Comparison of ENCODE assay signal across 2 cellular contexts in genomic region chr21:43273708-43274021, GRCh38.
TF ChIP-seq lines count a peak whose summit lies in the region.

No MANE protein-coding gene starts in this region.

TF ChIP-seq in SK-N-SH, 30 proteins besides CTCF, POLR2A, EP300 and RAD21 (continued from another document):
- TF ChIP-seq, protein P1, sequence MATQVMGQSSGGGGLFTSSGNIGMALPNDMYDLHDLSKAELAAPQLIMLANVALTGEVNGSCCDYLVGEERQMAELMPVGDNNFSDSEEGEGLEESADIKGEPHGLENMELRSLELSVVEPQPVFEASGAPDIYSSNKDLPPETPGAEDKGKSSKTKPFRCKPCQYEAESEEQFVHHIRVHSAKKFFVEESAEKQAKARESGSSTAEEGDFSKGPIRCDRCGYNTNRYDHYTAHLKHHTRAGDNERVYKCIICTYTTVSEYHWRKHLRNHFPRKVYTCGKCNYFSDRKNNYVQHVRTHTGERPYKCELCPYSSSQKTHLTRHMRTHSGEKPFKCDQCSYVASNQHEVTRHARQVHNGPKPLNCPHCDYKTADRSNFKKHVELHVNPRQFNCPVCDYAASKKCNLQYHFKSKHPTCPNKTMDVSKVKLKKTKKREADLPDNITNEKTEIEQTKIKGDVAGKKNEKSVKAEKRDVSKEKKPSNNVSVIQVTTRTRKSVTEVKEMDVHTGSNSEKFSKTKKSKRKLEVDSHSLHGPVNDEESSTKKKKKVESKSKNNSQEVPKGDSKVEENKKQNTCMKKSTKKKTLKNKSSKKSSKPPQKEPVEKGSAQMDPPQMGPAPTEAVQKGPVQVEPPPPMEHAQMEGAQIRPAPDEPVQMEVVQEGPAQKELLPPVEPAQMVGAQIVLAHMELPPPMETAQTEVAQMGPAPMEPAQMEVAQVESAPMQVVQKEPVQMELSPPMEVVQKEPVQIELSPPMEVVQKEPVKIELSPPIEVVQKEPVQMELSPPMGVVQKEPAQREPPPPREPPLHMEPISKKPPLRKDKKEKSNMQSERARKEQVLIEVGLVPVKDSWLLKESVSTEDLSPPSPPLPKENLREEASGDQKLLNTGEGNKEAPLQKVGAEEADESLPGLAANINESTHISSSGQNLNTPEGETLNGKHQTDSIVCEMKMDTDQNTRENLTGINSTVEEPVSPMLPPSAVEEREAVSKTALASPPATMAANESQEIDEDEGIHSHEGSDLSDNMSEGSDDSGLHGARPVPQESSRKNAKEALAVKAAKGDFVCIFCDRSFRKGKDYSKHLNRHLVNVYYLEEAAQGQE (IDR thresholded peaks at IDR 0.05; ENCODE audit: low read depth, low read length), result no peak
- TF ChIP-seq USF1 (IDR thresholded peaks at IDR 0.05; ENCODE audit: borderline replicate concordance, low read depth) (no peak), YY1 (IDR thresholded peaks at IDR 0.05; ENCODE audit: low read depth) (no peak), GABPA (IDR thresholded peaks at IDR 0.05; ENCODE audit: low read depth) (no peak)

TF ChIP-seq in SK-N-SH treated with all-trans-retinoic acid at 6 μM for 48 hours, 23 proteins besides CTCF, POLR2A, EP300 and RAD21 (continued from another document):
- TF ChIP-seq, protein P2, sequence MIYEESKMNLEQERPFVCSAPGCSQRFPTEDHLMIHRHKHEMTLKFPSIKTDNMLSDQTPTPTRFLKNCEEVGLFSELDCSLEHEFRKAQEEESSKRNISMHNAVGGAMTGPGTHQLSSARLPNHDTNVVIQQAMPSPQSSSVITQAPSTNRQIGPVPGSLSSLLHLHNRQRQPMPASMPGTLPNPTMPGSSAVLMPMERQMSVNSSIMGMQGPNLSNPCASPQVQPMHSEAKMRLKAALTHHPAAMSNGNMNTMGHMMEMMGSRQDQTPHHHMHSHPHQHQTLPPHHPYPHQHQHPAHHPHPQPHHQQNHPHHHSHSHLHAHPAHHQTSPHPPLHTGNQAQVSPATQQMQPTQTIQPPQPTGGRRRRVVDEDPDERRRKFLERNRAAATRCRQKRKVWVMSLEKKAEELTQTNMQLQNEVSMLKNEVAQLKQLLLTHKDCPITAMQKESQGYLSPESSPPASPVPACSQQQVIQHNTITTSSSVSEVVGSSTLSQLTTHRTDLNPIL (CRISPR knock-in tag; IDR thresholded peaks at IDR 0.05; ENCODE audit: low read depth), result no peak
